Comparison of ENCODE assay signal across 8 cellular contexts in genomic region chr6:110178626-110179405, GRCh38. TPM values are rescaled to one million over a fixed set of nuclear protein-coding genes. Genes with fewer than 3 reads are reported as not detected.
A peak's percentile ranks its signal among the peaks of the same experiment; 100 is the strongest.
DNase-seq lines count a peak whose midpoint lies in the region; ATAC-seq and TF ChIP-seq lines count a peak whose summit lies in the region.

No MANE protein-coding gene starts in this region.

- H3K27me3 Mint-ChIP-seq in activated CD4-positive, alpha-beta T cell treated with anti-CD3 and anti-CD28 coated beads, Interleukin-2, amount 10 ng/mL, durations not matched to agents 7 days and 5 days: peaks cover 24% of the 10 kb centered on the region

- POLR2A ChIA-PET in activated CD4-positive, alpha-beta T cell treated with anti-CD3 and anti-CD28 coated beads, Interleukin-2, amount 10 ng/mL, durations not matched to agents 7 days and 5 days (lab: Charles Lee): interaction anchor here (0.6 kb wide), 1 partner anchor 206 kb away, joined by 3 read pairs; no protein-coding TSS in a partner anchor

- ATAC-seq in HG03354 (IDR thresholded peaks at IDR 0.05; ENCODE audit: poor library complexity, severe bottlenecking, unreplicated experiment) (peak; percentile 22), left lobe of liver (peak; percentile 60), HG03457 (IDR thresholded peaks at IDR 0.05; ENCODE audit: unreplicated experiment) (no peak)

- DNase-seq in NCI-H460 (ENCODE audit: extremely low read depth, low read depth) (peak; percentile 57), coronary artery (ENCODE audit: low spot score) (peak; percentile 77), left lobe of liver (ENCODE audit: low spot score) (peak; percentile 56)
- DNase-seq in activated CD4-positive, alpha-beta T cell treated with anti-CD3 and anti-CD28 coated beads, Interleukin-2, amount 10 ng/mL, durations not matched to agents 7 days and 5 days: peak; percentile 56
- peak; percentile 56 to 64 for DNase-seq in stimulated activated CD4-positive, alpha-beta T cell treated with anti-CD3 and anti-CD28 coated beads, Interleukin-2, amount 100 ng/mL, for 24 hours

- peak overlapping the region; percentile 79 for H3K4me3 ChIP-seq in coronary artery

- no peaks in the 10 kb centered on the region for H3K36me3 Mint-ChIP-seq in activated CD4-positive, alpha-beta T cell treated with anti-CD3 and anti-CD28 coated beads, Interleukin-2, amount 10 ng/mL, durations not matched to agents 7 days and 5 days (ENCODE audit: low read depth)

- H3K9me3 Mint-ChIP-seq in activated CD4-positive, alpha-beta T cell treated with anti-CD3 and anti-CD28 coated beads, Interleukin-2, amount 10 ng/mL, durations not matched to agents 7 days and 5 days: no peaks in the 10 kb centered on the region

- H3K4me1 Mint-ChIP-seq in activated CD4-positive, alpha-beta T cell treated with anti-CD3 and anti-CD28 coated beads, Interleukin-2, amount 10 ng/mL, durations not matched to agents 7 days and 5 days: peaks cover 6% of the 10 kb centered on the region

- CTCF ChIA-PET in activated CD4-positive, alpha-beta T cell treated with anti-CD3 and anti-CD28 coated beads, Interleukin-2, amount 10 ng/mL, durations not matched to agents 7 days and 5 days (lab: Charles Lee): interaction anchor here (1.0 to 2.4 kb wide), 2 partner anchors 34 to 212 kb away, joined by 3 to 8 read pairs; no protein-coding TSS in a partner anchor

- peak overlapping the region; percentile 68 to 91 for H3K27ac ChIP-seq in coronary artery

- peak overlapping the region; percentile 79 for H3K4me3 Mint-ChIP-seq in activated CD4-positive, alpha-beta T cell treated with anti-CD3 and anti-CD28 coated beads, Interleukin-2, amount 10 ng/mL, durations not matched to agents 7 days and 5 days

- peak overlapping the region; percentile 27 for H3K27ac Mint-ChIP-seq in activated CD4-positive, alpha-beta T cell treated with anti-CD3 and anti-CD28 coated beads, Interleukin-2, amount 10 ng/mL, durations not matched to agents 7 days and 5 days

- TF ChIP-seq CTCF in GM12872 (IDR thresholded peaks at IDR 0.05; ENCODE audit: insufficient read depth, low read depth, low read length): peak; percentile 46; the same call in 2 of the 3 replicates
- TF ChIP-seq CTCF in coronary artery (IDR thresholded peaks at IDR 0.05): no peak

RNA-seq across cellular contexts. Expression of gene WASF1, which starts 0.7 kb away (rescaled TPM):
- total RNA-seq in NCI-H460 (2014; rRNA removed; shearing (Covaris generic)): 10.1 and 11.5 TPM in 2 replicates
- 10.4 and 14.6 TPM in 2 replicates for polyA plus RNA-seq in NCI-H460 (2014; cell fraction: nucleus; rRNA removed)
- under 1 TPM; 0.45 to 0.46 TPM for total RNA-seq in activated CD4-positive, alpha-beta T cell treated with anti-CD3 and anti-CD28 coated beads, Interleukin-2, amount 10 ng/mL, durations not matched to agents 7 days and 5 days
- 3.7 TPM for total RNA-seq in left lobe of liver

RNA-seq across cellular contexts. Expression of gene CDC40, which starts 1.4 kb away (rescaled TPM):
- total RNA-seq in NCI-H460 (2014; rRNA removed; shearing (Covaris generic)): 17.5 and 20.3 TPM in 2 replicates
- 9.7 and 10.0 TPM in 2 replicates for polyA plus RNA-seq in NCI-H460 (2014; cell fraction: nucleus; rRNA removed)
- 10 to 100 TPM; 25.1 to 30.5 TPM for total RNA-seq in activated CD4-positive, alpha-beta T cell treated with anti-CD3 and anti-CD28 coated beads, Interleukin-2, amount 10 ng/mL, durations not matched to agents 7 days and 5 days
- 11.1 TPM for total RNA-seq in left lobe of liver
